Comparison of ENCODE assay signal across 1 cellular context in the genomic region with DNA sequence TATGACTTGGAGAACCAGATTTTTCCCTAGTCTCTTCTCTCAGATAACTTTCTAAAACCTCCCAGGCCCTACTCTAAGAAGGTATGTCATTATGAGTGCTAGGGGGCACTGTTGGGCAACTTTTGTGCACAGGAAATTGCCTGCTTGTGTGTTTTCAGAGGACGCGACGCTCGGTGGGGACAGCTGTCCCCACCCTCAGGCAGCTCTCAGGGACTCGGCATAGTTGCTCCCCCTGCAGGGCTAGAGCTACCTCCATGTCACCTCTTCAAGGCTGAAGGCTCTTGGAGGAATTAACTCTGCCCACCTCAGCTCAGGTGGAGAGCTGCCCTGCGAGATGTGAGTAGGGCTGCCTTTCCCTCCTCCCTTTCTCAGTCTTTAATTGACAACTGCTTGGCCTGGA.
TF ChIP-seq lines count a peak whose summit lies in the region.

No MANE protein-coding gene starts in this region.

TF ChIP-seq in GM23338, 12 proteins besides CTCF, POLR2A, EP300 and RAD21 (continued from another document):
- no peak for TF ChIP-seq ZNF462 (CRISPR knock-in tag; IDR thresholded peaks at IDR 0.05)
- no peak for TF ChIP-seq CREB1 (CRISPR knock-in tag; IDR thresholded peaks at IDR 0.05; ENCODE audit: low read depth)
- no peak for TF ChIP-seq EZH2 (IDR thresholded peaks at IDR 0.05; ENCODE audit: low read depth, unreplicated experiment)
- TF ChIP-seq JUNB (IDR thresholded peaks at IDR 0.05; ENCODE audit: unreplicated experiment), result no peak
- no peak for TF ChIP-seq REST (IDR thresholded peaks at IDR 0.05; ENCODE audit: unreplicated experiment)
- TF ChIP-seq STAT1 (IDR thresholded peaks at IDR 0.05; ENCODE audit: unreplicated experiment), result no peak
- TF ChIP-seq POLR2AphosphoS5 (IDR thresholded peaks at IDR 0.05; ENCODE audit: low read depth), result no peak
